Comparison of ENCODE assay signal across 10 cellular contexts in genomic region chr5:113761594-113761993, GRCh38.
"Had no signal": no experiment of that assay in that cellular context is flagged by ENCODE, and none has a peak within 500 bp of the region (broad histone marks: within the 10 kb centered on the region; RNA-seq: fewer than 3 reads in every experiment).

No MANE protein-coding gene starts in this region.

- FAIRE-seq: H1, H54, HepG2 had no signal

- H3K4me2 ChIP-seq: GM23338, KMS-11 had no signal

- H2AFZ ChIP-seq: GM23338 had no signal

- H3K27ac ChIP-seq: HL-60, KMS-11 had no signal

- H3K9ac ChIP-seq: KMS-11 had no signal

- ATAC-seq: GM23338, HepG2 had no signal

- DNase-seq: H9, HCEC 1CT, Karpas-422, KBM-7 had no signal

- H3K4me3 ChIP-seq: GM23338 had no signal
